21 cellular contexts compared by ENCODE assay signal in genomic region chr4:79948739-79949138, GRCh38.
DNase-seq lines count a peak whose midpoint lies in the region; ATAC-seq, FAIRE-seq and TF ChIP-seq lines count a peak whose summit lies in the region.
"Had no signal": no experiment of that assay in that cellular context is flagged by ENCODE, and none has a peak within 500 bp of the region (broad histone marks: within the 10 kb centered on the region; RNA-seq: fewer than 3 reads in every experiment).

No MANE protein-coding gene starts in this region.

- TF ChIP-seq CTCF in K562 (IDR thresholded peaks at IDR 0.05 in 2 of 3, conservative IDR thresholded peaks at IDR 0.05 in 1 of 3; ENCODE audit: insufficient read depth in 2 of 3, low read depth in 1 of 3, low read length in 3 of 3) (no peak), chondrocyte (IDR thresholded peaks at IDR 0.05) (no peak)

- no peaks in the 10 kb centered on the region for H3K36me3 Mint-ChIP-seq in activated T-cell treated with anti-CD3 and anti-CD28 coated beads, Interleukin-2, amount 50 U/mL, for 72 hours (ENCODE audit: insufficient read depth in 2 of 2)
- no peaks in the 10 kb centered on the region for H3K36me3 Mint-ChIP-seq in chondrocyte (ENCODE audit: low read depth)

- CTCF ChIA-PET in K562 (lab: Yijun Ruan, JAX; ENCODE audit: low intra/inter-chr PET ratio) = no interaction called here

- H3K36me3 ChIP-seq in K562 (ENCODE audit: control insufficient read depth, insufficient read depth, low read length) (peaks cover 4% of the 10 kb centered on the region; the same call in 1 of the 3 replicates), muscle layer of colon (ENCODE audit: insufficient read depth, low read length) (no peaks in the 10 kb centered on the region), urinary bladder (ENCODE audit: insufficient read depth) (no peaks in the 10 kb centered on the region)

- H3K27me3 ChIP-seq in K562 (ENCODE audit: control insufficient read depth in 2 of 2, insufficient read depth in 2 of 2, low read length in 2 of 2) = no peaks in the 10 kb centered on the region
- no peaks in the 10 kb centered on the region for H3K27me3 ChIP-seq in muscle layer of colon (ENCODE audit: control insufficient read depth in 1 of 2, insufficient read depth in 2 of 2, low read length in 2 of 2)

- no peaks in the 10 kb centered on the region for H3K9me3 Mint-ChIP-seq in activated T-cell treated with anti-CD3 and anti-CD28 coated beads, Interleukin-2, amount 50 U/mL, for 72 hours
- H3K9me3 Mint-ChIP-seq in chondrocyte (ENCODE audit: low read depth) = no peaks in the 10 kb centered on the region
- H3K9me3 Mint-ChIP-seq: CD4-positive, alpha-beta T cell had no signal

- no TSS peak for BruUV-seq in K562 (replicated peaks; lab: Mats Ljungman, UMichigan)

- H3K4me3 ChIP-seq in K562 = no peak overlapping the region
- no peak overlapping the region for H3K4me3 ChIP-seq in muscle layer of colon (ENCODE audit: low read depth in 1 of 2, low read length in 2 of 2)
- no peak overlapping the region for H3K4me3 ChIP-seq in urinary bladder (ENCODE audit: low read depth, low read length)
- H3K4me3 ChIP-seq: A549, GM23248 had no signal

- no peaks in the 10 kb centered on the region for H3K79me2 ChIP-seq in K562 (ENCODE audit: control insufficient read depth, insufficient read depth, low read length)

- H3K9me3 ChIP-seq in K562 (replicated peaks; ENCODE audit: control insufficient read depth, insufficient read depth, low read depth, low read length) (no peaks in the 10 kb centered on the region), muscle layer of colon (ENCODE audit: low read length) (no peaks in the 10 kb centered on the region)
- H3K9me3 ChIP-seq: A549, Caco-2 had no signal

- H3K27me3 Mint-ChIP-seq in activated T-cell treated with anti-CD3 and anti-CD28 coated beads, Interleukin-2, amount 50 U/mL, for 72 hours (ENCODE audit: low read depth) = no peaks in the 10 kb centered on the region
- no peaks in the 10 kb centered on the region for H3K27me3 Mint-ChIP-seq in chondrocyte (ENCODE audit: low read depth)
- H3K27me3 Mint-ChIP-seq: CD4-positive, alpha-beta T cell had no signal

- DNase-seq in activated T-cell treated with anti-CD3 and anti-CD28 coated beads, Interleukin-2, amount 50 U/mL, for 72 hours = no peak
- no peak for DNase-seq in activated T-cell treated with anti-CD3 and anti-CD28 coated beads for 4 hours
- no peak for DNase-seq in K562 (ENCODE audit: extremely low read depth in 1 of 4, low spot score in 3 of 4)
- DNase-seq in stimulated activated CD4-positive, alpha-beta T cell treated with anti-CD3 and anti-CD28 coated beads, Interleukin-2, amount 100 ng/mL, for 48 hours = no peak
- no peak for DNase-seq in DMS 273 treated with DMSO at 0.1 percent for 48 hours (lab: John Stamatoyannopoulos, UW)
- DNase-seq in chondrocyte (ENCODE audit: low spot score) = no peak
- DNase-seq: AML-193; Caco-2; CD4-positive, alpha-beta T cell; DND-41; EL; GM23248; HCEC 1CT had no signal

- H3K9me1 ChIP-seq in K562 (ENCODE audit: control insufficient read depth, insufficient read depth, low read length) = no peaks in the 10 kb centered on the region

- no peak for TF ChIP-seq POLR2A in K562 (conservative IDR thresholded peaks at IDR 0.05)

- in situ Hi-C loops in K562 (cut with MboI) = no loop called here

- H3K4me1 ChIP-seq in K562 (replicated peaks in 1 of 2; ENCODE audit: control insufficient read depth in 2 of 2, insufficient read depth in 2 of 2, low read length in 2 of 2) (no peaks in the 10 kb centered on the region), muscle layer of colon (ENCODE audit: insufficient read depth, low read length) (peaks cover 29% of the 10 kb centered on the region), urinary bladder (ENCODE audit: insufficient read depth) (no peaks in the 10 kb centered on the region)
- H3K4me1 ChIP-seq: A549, Caco-2 had no signal

- FAIRE-seq in K562 (lab: Jason Lieb, UNC) = no peak
- FAIRE-seq: A549, GM12891, GM19239, HepG2 had no signal

- POLR2A ChIA-PET in K562 (lab: Yijun Ruan, JAX) = no interaction called here

- H3K27ac Mint-ChIP-seq in activated T-cell treated with anti-CD3 and anti-CD28 coated beads, Interleukin-2, amount 50 U/mL, for 72 hours = peak overlapping the region; percentile 19
- H3K27ac Mint-ChIP-seq in chondrocyte (ENCODE audit: unreplicated experiment) = no peak overlapping the region
- H3K27ac Mint-ChIP-seq: CD4-positive, alpha-beta T cell had no signal

- H3K4me2 ChIP-seq in K562 (ENCODE audit: insufficient read depth, low read length) = no peak overlapping the region
- H3K4me2 ChIP-seq: A549 had no signal

- H2AFZ ChIP-seq in K562 (ENCODE audit: low read depth, low read length) = no peak overlapping the region
- H2AFZ ChIP-seq: GM23248 had no signal

- no peak for TF ChIP-seq RAD21 in K562 (CRISPR knock-in tag; conservative IDR thresholded peaks at IDR 0.05 in 1 of 2, IDR thresholded peaks at IDR 0.05 in 1 of 2)

- H3K4me3 Mint-ChIP-seq in activated T-cell treated with anti-CD3 and anti-CD28 coated beads, Interleukin-2, amount 50 U/mL, for 72 hours = no peak overlapping the region
- no peak overlapping the region for H3K4me3 Mint-ChIP-seq in chondrocyte (ENCODE audit: unreplicated experiment)
- H3K4me3 Mint-ChIP-seq: CD4-positive, alpha-beta T cell had no signal

- intact Hi-C loops in K562 (cut with micrococcal nuclease) = no loop called here

- no peak for ATAC-seq in activated T-cell treated with anti-CD3 and anti-CD28 coated beads, Interleukin-2, amount 50 U/mL, for 72 hours (replicated peaks in 1 of 2)
- ATAC-seq in K562 = no peak
- ATAC-seq: A549, HepG2 had no signal

- no peaks in the 10 kb centered on the region for H3K4me1 Mint-ChIP-seq in activated T-cell treated with anti-CD3 and anti-CD28 coated beads, Interleukin-2, amount 50 U/mL, for 72 hours (ENCODE audit: low read depth)
- H3K4me1 Mint-ChIP-seq in chondrocyte (ENCODE audit: low read depth) = no peaks in the 10 kb centered on the region

- no peak for TF ChIP-seq EP300 in K562 (IDR thresholded peaks at IDR 0.05; ENCODE audit: low read length)

- H3K9ac ChIP-seq in K562 (ENCODE audit: insufficient read depth in 1 of 2, low read depth in 2 of 2, low read length in 2 of 2) = no peak overlapping the region
- no peak overlapping the region for H3K9ac ChIP-seq in muscle layer of colon (ENCODE audit: low read length)
- H3K9ac ChIP-seq: GM23248 had no signal

- H3K27ac ChIP-seq in K562 (ENCODE audit: extremely low read depth, low read depth, low read length) (no peak overlapping the region), muscle layer of colon (ENCODE audit: low read depth, low read length) (peak overlapping the region; percentile 35), urinary bladder (ENCODE audit: low read depth) (peak overlapping the region; percentile 10)
- H3K27ac ChIP-seq: 22Rv1, A549, C4-2B, GM23248 had no signal

- H4K20me1 ChIP-seq in K562 (replicated peaks; ENCODE audit: control insufficient read depth, insufficient read depth, low read length) = no peaks in the 10 kb centered on the region

TF ChIP-seq in K562, 482 proteins besides CTCF, POLR2A, EP300 and RAD21 (continues in another document):
- 0 out of 2 replicates have a peak, but pooled peaks have one; percentile 21 for TF ChIP-seq ATF3 (IDR thresholded peaks at IDR 0.05)
- TF ChIP-seq ATF3 (CRISPR knock-in tag; conservative IDR thresholded peaks at IDR 0.05) = no peak
- no peak for TF ChIP-seq PPARD (CRISPR knock-in tag; IDR thresholded peaks at IDR 0.05)
- TF ChIP-seq MAFG (tag; conservative IDR thresholded peaks at IDR 0.05) = 0 out of 2 replicates have a peak, but pooled peaks have one; percentile 22
- TF ChIP-seq C11orf30 (IDR thresholded peaks at IDR 0.05; ENCODE audit: low read depth) = peak; percentile 54; the same call in 1 of the 2 replicates
- no peak for TF ChIP-seq HSF4 (CRISPR knock-in tag; IDR thresholded peaks at IDR 0.05; ENCODE audit: borderline replicate concordance)
- TF ChIP-seq ZFP36 (IDR thresholded peaks at IDR 0.05; ENCODE audit: low read depth, low read length, partially characterized antibody) = no peak
- TF ChIP-seq TRIM28 (IDR thresholded peaks at IDR 0.05) = no peak
- no peak for TF ChIP-seq ZMIZ1 (IDR thresholded peaks at IDR 0.05; ENCODE audit: low read depth in 2 of 2, low read length in 2 of 2)
- no peak for TF ChIP-seq TOE1 (IDR thresholded peaks at IDR 0.05; ENCODE audit: borderline replicate concordance)
- TF ChIP-seq TOE1 (CRISPR knock-in tag; IDR thresholded peaks at IDR 0.05; ENCODE audit: borderline replicate concordance, low read depth) = no peak
- peak; percentile 73 for TF ChIP-seq ZNF316 (IDR thresholded peaks at IDR 0.05)
